32 cellular contexts compared by ENCODE assay signal in the genomic region with DNA sequence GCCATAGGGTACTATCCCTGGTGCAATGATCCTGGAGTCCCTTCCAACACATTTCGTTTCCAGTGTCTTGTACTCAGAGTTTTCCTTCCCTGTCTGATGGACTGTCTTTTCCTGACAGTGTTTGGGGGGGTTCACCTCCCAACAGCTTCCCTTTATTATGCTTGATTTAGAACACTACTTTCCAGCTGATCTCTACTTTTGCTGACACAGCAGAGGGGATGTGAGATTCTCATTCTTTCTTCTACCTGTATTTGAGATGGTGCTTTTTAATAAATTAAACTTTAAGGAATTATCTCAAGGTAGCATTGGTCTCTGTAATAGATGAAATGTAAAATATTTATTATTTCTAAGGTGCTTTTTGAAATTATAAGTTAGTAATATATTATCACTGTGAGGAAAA.
"Had no signal": no experiment of that assay in that cellular context is flagged by ENCODE, and none has a peak within 500 bp of the region (broad histone marks: within the 10 kb centered on the region; RNA-seq: fewer than 3 reads in every experiment).

No MANE protein-coding gene starts in this region.

- H3K9me3 ChIP-seq: neutrophil, pancreas, psoas muscle, suprapubic skin, testis, tibial artery, transverse colon, upper lobe of right lung, uterus had no signal

- ATAC-seq: naive thymus-derived CD8-positive, alpha-beta T cell; natural killer cell treated with Interleukin-12 subunit alpha and Interleukin-12 subunit beta and Interleukin-15 and Interleukin-18, amount 100 ng/mL, for 72 hours; pancreas; psoas muscle; right cardiac atrium; sciatic nerve; stimulated activated memory B cell treated with anti-CD40 and anti-IgM and Interleukin-4, amounts not matched to agents 10 μg/mL and 1 μg/mL and 100 μg/mL, for 72 hours; stimulated activated naive CD8-positive, alpha-beta T cell treated with anti-CD3 and anti-CD28 coated beads, Interleukin-15, amount 100 ng/mL, for 72 hours; stimulated activated naive CD8-positive, alpha-beta T cell treated with anti-CD3 and anti-CD28 coated beads, Interleukin-15, Interleukin-2, amounts not matched to agents 100 U/mL and 50 U/mL, for 24 hours; upper lobe of right lung had no signal

- H3K27me3 ChIP-seq: neutrophil, pancreas, spleen, suprapubic skin, testis, tibial artery, transverse colon, upper lobe of right lung, uterus had no signal

- FAIRE-seq: pancreas had no signal

- H3K9me3 Mint-ChIP-seq: neural crest cell, type B pancreatic cell had no signal

- H3K4me1 Mint-ChIP-seq: nephron progenitor cell; neural crest cell; stimulated activated memory B cell treated with anti-CD40 and anti-IgM and Interleukin-4, amounts not matched to agents 10 μg/mL and 1 μg/mL and 100 μg/mL, for 72 hours; stimulated activated naive CD8-positive, alpha-beta T cell treated with anti-CD3 and anti-CD28 coated beads, Interleukin-15, amount 100 ng/mL, for 72 hours had no signal

- H3K36me3 ChIP-seq: uterus had no signal

- H3K4me3 ChIP-seq: pancreas, psoas muscle, skin epidermis, smooth muscle cell, spleen, suprapubic skin, testis, tibial artery, transverse colon, upper lobe of right lung, uterus had no signal

- H3K27me3 Mint-ChIP-seq: naive thymus-derived CD8-positive, alpha-beta T cell; natural killer cell treated with Interleukin-12 subunit alpha and Interleukin-12 subunit beta and Interleukin-15 and Interleukin-18, amount 100 ng/mL, for 72 hours; progenitor cell of endocrine pancreas; stimulated activated memory B cell treated with anti-CD40 and anti-IgM and Interleukin-4, amounts not matched to agents 10 μg/mL and 1 μg/mL and 100 μg/mL, for 72 hours; stimulated activated naive CD8-positive, alpha-beta T cell treated with anti-CD3 and anti-CD28 coated beads, Interleukin-15, amount 100 ng/mL, for 72 hours; type B pancreatic cell had no signal

- H3K27ac ChIP-seq: neutrophil, pancreas, psoas muscle, skin epidermis, spleen, suprapubic skin, testis, tibial artery, transverse colon, upper lobe of right lung, uterus had no signal

- DNase-seq: naive thymus-derived CD8-positive, alpha-beta T cell; nephron progenitor cell; nucleus accumbens; pancreas; posterior cingulate gyrus; psoas muscle; right cardiac atrium; spleen; stimulated activated CD4-positive, alpha-beta T cell treated with anti-CD3 and anti-CD28 coated beads, Interleukin-12 subunit alpha, Interleukin-12 subunit beta, amount 100 ng/mL, for 4 hours; stimulated activated CD4-positive, alpha-beta T cell treated with anti-CD3 and anti-CD28 coated beads, Interleukin-1b, Interleukin-23, amount 100 ng/mL, for 48 hours; stimulated activated CD4-positive, alpha-beta T cell treated with anti-CD3 and anti-CD28 coated beads, Interleukin-4, amount 100 ng/mL, for 1 hour; stimulated activated CD4-positive, alpha-beta T cell treated with anti-CD3 and anti-CD28 coated beads, Interleukin-4, amount 100 ng/mL, for 4 hours; stimulated activated CD8-positive, alpha-beta memory T cell treated with anti-CD3 and anti-CD28 coated beads, Interleukin-4, amount 100 ng/mL, for 48 hours; stimulated activated naive CD4-positive, alpha-beta T cell; stimulated activated naive CD8-positive, alpha-beta T cell treated with anti-CD3 and anti-CD28 coated beads, Interleukin-15, amount 100 ng/mL, for 72 hours; stimulated activated naive CD8-positive, alpha-beta T cell treated with anti-CD3 and anti-CD28 coated beads, Interleukin-15, Interleukin-2, amounts not matched to agents 100 U/mL and 50 U/mL, for 24 hours; substantia nigra; testis; tibial artery; transverse colon; upper lobe of right lung; uterus had no signal

- H3K4me1 ChIP-seq: pancreas, psoas muscle, spleen, suprapubic skin, testis, tibial artery, transverse colon, upper lobe of right lung, uterus had no signal

- H3K4me2 ChIP-seq: smooth muscle cell had no signal

- H3K4me3 Mint-ChIP-seq: naive thymus-derived CD8-positive, alpha-beta T cell; natural killer cell treated with Interleukin-12 subunit alpha and Interleukin-12 subunit beta and Interleukin-15 and Interleukin-18, amount 100 ng/mL, for 72 hours; nephron progenitor cell; neural crest cell; stimulated activated memory B cell treated with anti-CD40 and anti-IgM and Interleukin-4, amounts not matched to agents 10 μg/mL and 1 μg/mL and 100 μg/mL, for 72 hours; stimulated activated naive CD8-positive, alpha-beta T cell treated with anti-CD3 and anti-CD28 coated beads, Interleukin-15, amount 100 ng/mL, for 72 hours; type B pancreatic cell had no signal
